Comparison of ENCODE assay signal across 2 cellular contexts in the genomic region with DNA sequence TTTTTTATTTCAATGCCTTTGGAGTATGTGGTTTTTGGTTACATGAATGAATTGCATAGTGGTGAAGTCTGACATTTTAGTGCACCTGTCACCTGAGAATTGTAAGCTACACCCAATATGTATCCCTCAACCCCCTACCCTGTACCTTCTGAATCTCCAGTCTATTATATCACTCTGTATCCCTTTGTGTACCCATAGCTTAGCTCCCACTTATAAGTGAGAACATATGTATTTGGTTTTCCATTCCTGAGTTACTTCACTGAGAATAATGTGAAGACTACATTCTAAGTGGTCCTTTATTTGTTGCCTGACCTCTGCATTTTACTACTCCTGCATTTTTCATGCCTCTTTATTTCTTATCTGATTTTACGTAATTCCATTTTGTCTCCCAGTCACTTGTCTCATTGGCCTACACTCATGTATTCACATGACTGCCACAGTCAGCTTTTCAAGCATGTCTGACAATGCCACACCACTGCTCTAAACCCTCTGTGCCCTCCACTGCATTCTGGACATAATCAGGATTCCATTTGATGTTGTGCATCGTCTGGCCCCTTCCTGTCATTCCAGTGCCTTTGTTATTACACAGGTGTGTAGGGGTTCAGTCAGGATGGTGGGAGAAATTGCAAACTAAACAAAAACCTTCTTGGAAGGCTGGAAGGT.
TF ChIP-seq lines count a peak whose summit lies in the region.

No MANE protein-coding gene starts in this region.

TF ChIP-seq in GM23338, 12 proteins besides CTCF, POLR2A, EP300 and RAD21:
- no peak for TF ChIP-seq POLR2AphosphoS5 (IDR thresholded peaks at IDR 0.05; ENCODE audit: low read depth)
- TF ChIP-seq EZH2 (IDR thresholded peaks at IDR 0.05; ENCODE audit: low read depth, unreplicated experiment): no peak
- TF ChIP-seq, protein P1, sequence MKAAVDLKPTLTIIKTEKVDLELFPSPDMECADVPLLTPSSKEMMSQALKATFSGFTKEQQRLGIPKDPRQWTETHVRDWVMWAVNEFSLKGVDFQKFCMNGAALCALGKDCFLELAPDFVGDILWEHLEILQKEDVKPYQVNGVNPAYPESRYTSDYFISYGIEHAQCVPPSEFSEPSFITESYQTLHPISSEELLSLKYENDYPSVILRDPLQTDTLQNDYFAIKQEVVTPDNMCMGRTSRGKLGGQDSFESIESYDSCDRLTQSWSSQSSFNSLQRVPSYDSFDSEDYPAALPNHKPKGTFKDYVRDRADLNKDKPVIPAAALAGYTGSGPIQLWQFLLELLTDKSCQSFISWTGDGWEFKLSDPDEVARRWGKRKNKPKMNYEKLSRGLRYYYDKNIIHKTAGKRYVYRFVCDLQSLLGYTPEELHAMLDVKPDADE (IDR thresholded peaks at IDR 0.05): no peak
- TF ChIP-seq, protein P2, sequence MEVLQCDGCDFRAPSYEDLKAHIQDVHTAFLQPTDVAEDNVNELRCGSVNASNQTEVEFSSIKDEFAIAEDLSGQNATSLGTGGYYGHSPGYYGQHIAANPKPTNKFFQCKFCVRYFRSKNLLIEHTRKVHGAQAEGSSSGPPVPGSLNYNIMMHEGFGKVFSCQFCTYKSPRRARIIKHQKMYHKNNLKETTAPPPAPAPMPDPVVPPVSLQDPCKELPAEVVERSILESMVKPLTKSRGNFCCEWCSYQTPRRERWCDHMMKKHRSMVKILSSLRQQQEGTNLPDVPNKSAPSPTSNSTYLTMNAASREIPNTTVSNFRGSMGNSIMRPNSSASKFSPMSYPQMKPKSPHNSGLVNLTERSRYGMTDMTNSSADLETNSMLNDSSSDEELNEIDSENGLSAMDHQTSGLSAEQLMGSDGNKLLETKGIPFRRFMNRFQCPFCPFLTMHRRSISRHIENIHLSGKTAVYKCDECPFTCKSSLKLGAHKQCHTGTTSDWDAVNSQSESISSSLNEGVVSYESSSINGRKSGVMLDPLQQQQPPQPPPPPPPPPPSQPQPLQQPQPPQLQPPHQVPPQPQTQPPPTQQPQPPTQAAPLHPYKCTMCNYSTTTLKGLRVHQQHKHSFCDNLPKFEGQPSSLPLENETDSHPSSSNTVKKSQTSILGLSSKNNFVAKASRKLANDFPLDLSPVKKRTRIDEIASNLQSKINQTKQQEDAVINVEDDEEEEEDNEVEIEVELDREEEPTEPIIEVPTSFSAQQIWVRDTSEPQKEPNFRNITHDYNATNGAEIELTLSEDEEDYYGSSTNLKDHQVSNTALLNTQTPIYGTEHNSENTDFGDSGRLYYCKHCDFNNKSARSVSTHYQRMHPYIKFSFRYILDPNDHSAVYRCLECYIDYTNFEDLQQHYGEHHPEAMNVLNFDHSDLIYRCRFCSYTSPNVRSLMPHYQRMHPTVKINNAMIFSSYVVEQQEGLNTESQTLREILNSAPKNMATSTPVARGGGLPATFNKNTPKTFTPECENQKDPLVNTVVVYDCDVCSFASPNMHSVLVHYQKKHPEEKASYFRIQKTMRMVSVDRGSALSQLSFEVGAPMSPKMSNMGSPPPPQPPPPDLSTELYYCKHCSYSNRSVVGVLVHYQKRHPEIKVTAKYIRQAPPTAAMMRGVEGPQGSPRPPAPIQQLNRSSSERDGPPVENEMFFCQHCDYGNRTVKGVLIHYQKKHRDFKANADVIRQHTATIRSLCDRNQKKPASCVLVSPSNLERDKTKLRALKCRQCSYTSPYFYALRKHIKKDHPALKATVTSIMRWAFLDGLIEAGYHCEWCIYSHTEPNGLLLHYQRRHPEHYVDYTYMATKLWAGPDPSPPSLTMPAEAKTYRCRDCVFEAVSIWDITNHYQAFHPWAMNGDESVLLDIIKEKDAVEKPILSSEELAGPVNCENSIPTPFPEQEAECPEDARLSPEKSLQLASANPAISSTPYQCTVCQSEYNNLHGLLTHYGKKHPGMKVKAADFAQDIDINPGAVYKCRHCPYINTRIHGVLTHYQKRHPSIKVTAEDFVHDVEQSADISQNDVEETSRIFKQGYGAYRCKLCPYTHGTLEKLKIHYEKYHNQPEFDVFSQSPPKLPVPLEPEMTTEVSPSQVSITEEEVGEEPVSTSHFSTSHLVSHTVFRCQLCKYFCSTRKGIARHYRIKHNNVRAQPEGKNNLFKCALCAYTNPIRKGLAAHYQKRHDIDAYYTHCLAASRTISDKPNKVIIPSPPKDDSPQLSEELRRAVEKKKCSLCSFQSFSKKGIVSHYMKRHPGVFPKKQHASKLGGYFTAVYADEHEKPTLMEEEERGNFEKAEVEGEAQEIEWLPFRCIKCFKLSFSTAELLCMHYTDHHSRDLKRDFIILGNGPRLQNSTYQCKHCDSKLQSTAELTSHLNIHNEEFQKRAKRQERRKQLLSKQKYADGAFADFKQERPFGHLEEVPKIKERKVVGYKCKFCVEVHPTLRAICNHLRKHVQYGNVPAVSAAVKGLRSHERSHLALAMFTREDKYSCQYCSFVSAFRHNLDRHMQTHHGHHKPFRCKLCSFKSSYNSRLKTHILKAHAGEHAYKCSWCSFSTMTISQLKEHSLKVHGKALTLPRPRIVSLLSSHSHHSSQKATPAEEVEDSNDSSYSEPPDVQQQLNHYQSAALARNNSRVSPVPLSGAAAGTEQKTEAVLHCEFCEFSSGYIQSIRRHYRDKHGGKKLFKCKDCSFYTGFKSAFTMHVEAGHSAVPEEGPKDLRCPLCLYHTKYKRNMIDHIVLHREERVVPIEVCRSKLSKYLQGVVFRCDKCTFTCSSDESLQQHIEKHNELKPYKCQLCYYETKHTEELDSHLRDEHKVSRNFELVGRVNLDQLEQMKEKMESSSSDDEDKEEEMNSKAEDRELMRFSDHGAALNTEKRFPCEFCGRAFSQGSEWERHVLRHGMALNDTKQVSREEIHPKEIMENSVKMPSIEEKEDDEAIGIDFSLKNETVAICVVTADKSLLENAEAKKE (CRISPR knock-in tag; IDR thresholded peaks at IDR 0.05): no peak
- TF ChIP-seq JUNB (IDR thresholded peaks at IDR 0.05; ENCODE audit: unreplicated experiment): no peak
- TF ChIP-seq EZH2phosphoT487 (IDR thresholded peaks at IDR 0.05; ENCODE audit: unreplicated experiment): no peak
- no peak for TF ChIP-seq ZNF331 (CRISPR knock-in tag; IDR thresholded peaks at IDR 0.05; ENCODE audit: low read depth)
- TF ChIP-seq STAT1 (IDR thresholded peaks at IDR 0.05; ENCODE audit: unreplicated experiment): no peak
- TF ChIP-seq ZNF114 (CRISPR knock-in tag; IDR thresholded peaks at IDR 0.05): no peak

TF ChIP-seq in H1, 55 proteins besides CTCF, POLR2A, EP300 and RAD21:
- TF ChIP-seq RBBP5 (IDR thresholded peaks at IDR 0.05; ENCODE audit: borderline replicate concordance, low read depth, low read length) (no peak), MAFK (IDR thresholded peaks at IDR 0.05; ENCODE audit: low read depth, low read length) (0 out of 2 replicates have a peak, but pooled peaks have one; percentile 13)
